Comparison of ENCODE assay signal across 1 cellular context in genomic region chr15:66622677-66623076, GRCh38.
TF ChIP-seq lines count a peak whose summit lies in the region.

No MANE protein-coding gene starts in this region.

TF ChIP-seq in IMR-90, 13 proteins besides CTCF, POLR2A, EP300 and RAD21:
- no peak for TF ChIP-seq RCOR1 (IDR thresholded peaks at IDR 0.05; ENCODE audit: insufficient replicate concordance, low read length)
- no peak for TF ChIP-seq RFX5 (IDR thresholded peaks at IDR 0.05; ENCODE audit: low read depth, low read length)
- no peak for TF ChIP-seq CHD1 (IDR thresholded peaks at IDR 0.05; ENCODE audit: low read depth, low read length)
- no peak for TF ChIP-seq MAFK (IDR thresholded peaks at IDR 0.05; ENCODE audit: low read depth, low read length)
- TF ChIP-seq SMC3 (IDR thresholded peaks at IDR 0.05; ENCODE audit: low read depth, low read length), result no peak
- TF ChIP-seq BHLHE40 (IDR thresholded peaks at IDR 0.05; ENCODE audit: low read depth, low read length), result no peak
- no peak for TF ChIP-seq ELK1 (IDR thresholded peaks at IDR 0.05; ENCODE audit: borderline replicate concordance, low read depth, low read length)
- no peak for TF ChIP-seq MAZ (IDR thresholded peaks at IDR 0.05; ENCODE audit: borderline replicate concordance, low read depth, low read length)
- TF ChIP-seq FOS (IDR thresholded peaks at IDR 0.05; ENCODE audit: low read depth, low read length), result no peak
- TF ChIP-seq CEBPB (IDR thresholded peaks at IDR 0.05; ENCODE audit: low read depth, low read length), result no peak
- TF ChIP-seq NFE2L2 (IDR thresholded peaks at IDR 0.05; ENCODE audit: low read depth, low read length), result no peak
- no peak for TF ChIP-seq USF2 (IDR thresholded peaks at IDR 0.05; ENCODE audit: low read depth, low read length)
- no peak for TF ChIP-seq MXI1 (IDR thresholded peaks at IDR 0.05; ENCODE audit: borderline replicate concordance, low read depth, low read length)
TF ChIP-seq in IMR-90: peak in this region for 0.
